ENCODE assay signal across 8 cellular contexts in genomic region chr9:83219924-83220438, GRCh38.
DNase-seq lines count a peak whose midpoint lies in the region; ATAC-seq, FAIRE-seq and TF ChIP-seq lines count a peak whose summit lies in the region.

No MANE protein-coding gene starts in this region.

- H3K27ac ChIP-seq in osteoblast (ENCODE audit: low read depth, low read length), result no peak overlapping the region

- peaks cover 18% of the 10 kb centered on the region for H3K36me3 Mint-ChIP-seq in Calu3 (ENCODE audit: insufficient read depth, unreplicated experiment)

- H3K4me1 ChIP-seq in osteoblast (ENCODE audit: insufficient read depth, low read length), result peaks cover 10% of the 10 kb centered on the region

- no peaks in the 10 kb centered on the region for H4K20me1 ChIP-seq in osteoblast (ENCODE audit: insufficient read depth, low read length)

- H3K4me3 Mint-ChIP-seq in Calu3 (ENCODE audit: low read depth, unreplicated experiment), result peak overlapping the region; percentile 88

- H3K4me3 ChIP-seq in fibroblast of the aortic adventitia (ENCODE audit: low read depth, low read length) (peak overlapping the region; percentile 75), osteoblast (ENCODE audit: insufficient read depth, low read length) (peak overlapping the region; percentile 74)

- TF ChIP-seq CTCF in Calu3 (IDR thresholded peaks at IDR 0.05; ENCODE audit: unreplicated experiment) (no peak), fibroblast of the aortic adventitia (IDR thresholded peaks at IDR 0.05; ENCODE audit: insufficient read depth, low read length) (no peak), osteoblast (IDR thresholded peaks at IDR 0.05; ENCODE audit: extremely low read depth, low read depth, low read length) (no peak), GM13977 (IDR thresholded peaks at IDR 0.05; ENCODE audit: extremely low read depth, insufficient read depth, missing control alignments) (no peak)

- no peaks in the 10 kb centered on the region for H3K27me3 ChIP-seq in osteoblast (ENCODE audit: insufficient read depth, low read length)

- intact Hi-C loops in Calu3 (cut with micrococcal nuclease; ENCODE audit: unreplicated experiment), result loop anchor here (1.0 to 2.0 kb wide), 2 partner anchors 115 to 324 kb away; no protein-coding TSS in a partner anchor
- intact Hi-C loops in sciatic nerve (cut with DNase I), result loop anchor here (10.0 kb wide), 1 partner anchor 325 kb away; no protein-coding TSS in a partner anchor

- H3K4me1 Mint-ChIP-seq in Calu3 (ENCODE audit: low read depth, unreplicated experiment), result peaks cover 9% of the 10 kb centered on the region

- no peak for FAIRE-seq in RCC 7860 (lab: Jason Lieb, UNC)

- no peaks in the 10 kb centered on the region for H3K36me3 ChIP-seq in osteoblast (ENCODE audit: insufficient read depth, low read length)

- H2AFZ ChIP-seq in osteoblast (ENCODE audit: low read length), result peak overlapping the region; percentile 83

- H3K9me3 Mint-ChIP-seq in Calu3 (ENCODE audit: low read depth, unreplicated experiment), result peaks cover 5% of the 10 kb centered on the region

- H3K9me3 ChIP-seq in osteoblast (ENCODE audit: low read depth, low read length), result no peaks in the 10 kb centered on the region

- H3K27ac Mint-ChIP-seq in Calu3 (ENCODE audit: unreplicated experiment), result peak overlapping the region; percentile 82

- H3K79me2 ChIP-seq in osteoblast (ENCODE audit: insufficient read depth, low read length), result no peaks in the 10 kb centered on the region

- BruUV-seq in Calu3 (replicated peaks; lab: Mats Ljungman, UMichigan), result no TSS peak

- ATAC-seq in sciatic nerve, result no peak

- H3K4me2 ChIP-seq in osteoblast (ENCODE audit: insufficient read depth, low read length), result peak overlapping the region; percentile 77

- in situ Hi-C loops in GM13977 (cut with MboI; ENCODE audit: low pct_unique_long_range_greater_than_20kb, low sequenced_read_pairs, unreplicated experiment), result no loop called here

- no peaks in the 10 kb centered on the region for H3K27me3 Mint-ChIP-seq in Calu3 (ENCODE audit: unreplicated experiment)

- no peak for DNase-seq in Calu3
- peak; percentile 22 for DNase-seq in RCC 7860 (ENCODE audit: low spot score)
- no peak for DNase-seq in fibroblast of the aortic adventitia (ENCODE audit: low read depth)
- no peak for DNase-seq in osteoblast (ENCODE audit: insufficient read length, low spot score, missing footprints)
- DNase-seq in GM13977 (ENCODE audit: low spot score), result no peak
- DNase-seq in SKM-1 (lab: John Stamatoyannopoulos, UW; ENCODE audit: unreplicated experiment), result no peak
- no peak for DNase-seq in activated CD4-positive, alpha-beta T cell treated with anti-CD3 and anti-CD28 coated beads, Interleukin-2, amount 50 U/mL, for 1 hour
- no peak for DNase-seq in sciatic nerve (ENCODE audit: low spot score)

- CTCF ChIA-PET in Calu3 (lab: Charles Lee), result interaction anchor here (0.6 to 2.4 kb wide), 7 partner anchors 61 to 430 kb away, joined by 3 to 40 read pairs (median 6); partner anchors contain the start of gene FRMD3
